13 cellular contexts compared by ENCODE assay signal in the genomic region with DNA sequence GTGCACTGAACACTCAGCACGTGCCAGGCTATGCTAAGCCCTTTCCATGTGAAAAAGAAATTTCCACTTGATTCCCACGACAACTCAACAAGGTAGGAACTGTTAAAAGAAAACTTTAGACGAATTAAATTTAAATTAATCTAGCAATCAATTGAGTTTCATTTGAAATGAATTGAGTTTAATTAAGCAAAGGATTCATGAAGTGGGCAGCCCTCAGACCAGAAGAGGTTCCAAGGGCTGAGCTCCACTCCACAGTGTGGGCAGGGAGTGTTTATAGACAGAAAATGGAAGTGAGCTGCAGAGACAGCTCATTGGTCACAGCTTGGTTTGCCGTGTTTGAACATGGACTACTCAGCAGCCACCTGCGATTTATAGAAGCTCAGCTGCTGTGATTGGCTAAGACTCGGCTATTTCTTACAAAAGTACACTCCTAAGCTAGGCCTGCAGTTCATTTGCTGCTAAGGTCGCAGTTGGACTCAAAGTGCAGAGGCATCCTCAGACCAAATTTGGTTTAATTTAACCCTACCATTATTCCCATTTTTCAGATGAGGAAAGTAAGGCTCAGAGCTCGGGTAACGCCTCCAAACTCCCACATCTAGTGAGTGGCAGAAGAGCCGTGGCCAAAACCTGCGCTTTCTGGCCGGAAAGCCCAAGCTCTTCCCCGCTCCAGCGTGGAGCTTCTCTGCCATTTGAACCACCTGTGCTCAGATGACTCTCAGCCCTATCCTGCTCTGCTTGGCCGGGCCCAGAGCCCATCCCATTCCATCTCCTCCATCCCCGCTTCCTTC. TPM values are rescaled to one million over a fixed set of nuclear protein-coding genes. Genes with fewer than 3 reads are reported as not detected.
DNase-seq lines count a peak whose midpoint lies in the region; ATAC-seq and TF ChIP-seq lines count a peak whose summit lies in the region.
"Had no signal": no experiment of that assay in that cellular context is flagged by ENCODE, and none has a peak within 500 bp of the region (broad histone marks: within the 10 kb centered on the region; RNA-seq: fewer than 3 reads in every experiment).

No MANE protein-coding gene starts in this region.

- peak overlapping the region; percentile 22 for H3K9ac ChIP-seq in mesenchymal stem cell (ENCODE audit: low read length)

- H3K27me3 ChIP-seq in breast epithelium (no peaks in the 10 kb centered on the region), mesenchymal stem cell (ENCODE audit: control insufficient read depth in 1 of 2, insufficient read depth in 1 of 2, low read length in 2 of 2) (no peaks in the 10 kb centered on the region)
- H3K27me3 ChIP-seq: tibial nerve had no signal

- H2AK5ac ChIP-seq in mesenchymal stem cell (ENCODE audit: low read length, severe bottlenecking): peak overlapping the region; percentile 10

- 96% methylated on average over 15 of the region's 16 CpGs for WGBS in mesenchymal stem cell
- WGBS in urinary bladder: 95% methylated on average over 16 of the region's 16 CpGs

- H2BK120ac ChIP-seq in mesenchymal stem cell (ENCODE audit: low read depth, low read length): no peak overlapping the region

- H3K9me3 Mint-ChIP-seq in MCF 10A (ENCODE audit: unreplicated experiment): no peaks in the 10 kb centered on the region
- no peaks in the 10 kb centered on the region for H3K9me3 Mint-ChIP-seq in activated T-helper 1 cell treated with anti-CD3 and anti-CD28 coated beads, Interleukin-12 subunit alpha, Interleukin-12 subunit beta, Interleukin-2, Interleukin-4 antibody, amounts not matched to agents 30 ng/mL and 10 ng/mL and 1 ng/mL, durations not matched to agents 14 hours and 24 hours and 36 hours
- H3K9me3 Mint-ChIP-seq: activated T-helper 17 cell treated with anti-CD3 and anti-CD28 coated beads, Interleukin-2, amount 50 U/mL, for 72 hours had no signal

- H3K4me3 ChIP-seq in breast epithelium (no peak overlapping the region), mesenchymal stem cell (ENCODE audit: insufficient read depth in 1 of 2, low read depth in 1 of 2, low read length in 2 of 2) (no peak overlapping the region), urinary bladder (ENCODE audit: low read depth, low read length) (no peak overlapping the region)
- H3K4me3 ChIP-seq: lung, spleen, tibial nerve had no signal

- no peak overlapping the region for H3K4me3 Mint-ChIP-seq in MCF 10A (ENCODE audit: unreplicated experiment)
- peak overlapping the region; percentile 15 for H3K4me3 Mint-ChIP-seq in activated T-helper 1 cell treated with anti-CD3 and anti-CD28 coated beads, Interleukin-12 subunit alpha, Interleukin-12 subunit beta, Interleukin-2, Interleukin-4 antibody, amounts not matched to agents 30 ng/mL and 10 ng/mL and 1 ng/mL, durations not matched to agents 14 hours and 24 hours and 36 hours
- H3K4me3 Mint-ChIP-seq: activated CD4-positive, alpha-beta T cell treated with anti-CD3 and anti-CD28 coated beads for 36 hours; activated T-helper 17 cell treated with anti-CD3 and anti-CD28 coated beads, Interleukin-2, amount 50 U/mL, for 72 hours had no signal

- H3K9me3 ChIP-seq in breast epithelium (no peaks in the 10 kb centered on the region), mesenchymal stem cell (ENCODE audit: control insufficient read depth, low read length) (no peaks in the 10 kb centered on the region)
- H3K9me3 ChIP-seq: spleen, tibial nerve had no signal

- no peaks in the 10 kb centered on the region for H3K79me1 ChIP-seq in mesenchymal stem cell (replicated peaks; ENCODE audit: low read length, poor library complexity, severe bottlenecking)

- H4K91ac ChIP-seq in mesenchymal stem cell (ENCODE audit: low read length): no peak overlapping the region

- no peak overlapping the region for H3K23ac ChIP-seq in mesenchymal stem cell (ENCODE audit: low read length in 2 of 2)

- peak overlapping the region in 1 of 2 experiments; percentile 89 for H3K14ac ChIP-seq in mesenchymal stem cell (ENCODE audit: low read length in 2 of 2)

- peaks cover 6% of the 10 kb centered on the region for H3K36me3 Mint-ChIP-seq in MCF 10A (ENCODE audit: insufficient read depth, unreplicated experiment)
- no peaks in the 10 kb centered on the region for H3K36me3 Mint-ChIP-seq in activated T-helper 1 cell treated with anti-CD3 and anti-CD28 coated beads, Interleukin-12 subunit alpha, Interleukin-12 subunit beta, Interleukin-2, Interleukin-4 antibody, amounts not matched to agents 30 ng/mL and 10 ng/mL and 1 ng/mL, durations not matched to agents 14 hours and 24 hours and 36 hours (ENCODE audit: low read depth)

- H3K27ac ChIP-seq in breast epithelium: peak overlapping the region; percentile 95 to 97
- peak overlapping the region; percentile 45 for H3K27ac ChIP-seq in mesenchymal stem cell (ENCODE audit: low read length, poor library complexity, severe bottlenecking)
- peak overlapping the region; percentile 48 for H3K27ac ChIP-seq in urinary bladder (ENCODE audit: low read depth)
- H3K27ac ChIP-seq: spleen had no signal

- no peaks in the 10 kb centered on the region for H3K27me3 Mint-ChIP-seq in MCF 10A (ENCODE audit: insufficient read depth, unreplicated experiment)
- peaks cover 3% of the 10 kb centered on the region for H3K27me3 Mint-ChIP-seq in activated T-helper 1 cell treated with anti-CD3 and anti-CD28 coated beads, Interleukin-12 subunit alpha, Interleukin-12 subunit beta, Interleukin-2, Interleukin-4 antibody, amounts not matched to agents 30 ng/mL and 10 ng/mL and 1 ng/mL, durations not matched to agents 14 hours and 24 hours and 36 hours (ENCODE audit: insufficient read depth)

- intact Hi-C loops in breast epithelium (cut with DNase I; ENCODE audit: low total_unique reads): no loop called here
- intact Hi-C loops in MCF 10A (cut with micrococcal nuclease): loop anchor here (5.0 kb wide), 1 partner anchor 102 kb away; no protein-coding TSS in a partner anchor
- intact Hi-C loops in activated T-helper 1 cell treated with anti-CD3 and anti-CD28 coated beads, Interleukin-12 subunit alpha, Interleukin-12 subunit beta, Interleukin-2, Interleukin-4 antibody, amounts not matched to agents 30 ng/mL and 10 ng/mL and 1 ng/mL, durations not matched to agents 14 hours and 24 hours and 36 hours (cut with micrococcal nuclease): loop anchor here (2.0 to 5.0 kb wide), 3 partner anchors 15 to 103 kb away; no protein-coding TSS in a partner anchor

- H3K4me2 ChIP-seq in mesenchymal stem cell (ENCODE audit: low read length, poor library complexity, severe bottlenecking): no peak overlapping the region

- POLR2A ChIA-PET in MCF 10A (lab: Yijun Ruan, JAX): interaction anchor here (0.6 to 7.4 kb wide), 18 partner anchors 10 to 262 kb away, joined by 3 to 88 read pairs (median 18); a partner anchor contains a TSS

- H3K27ac Mint-ChIP-seq in MCF 10A (ENCODE audit: low read depth, unreplicated experiment): no peak overlapping the region
- no peak overlapping the region for H3K27ac Mint-ChIP-seq in activated T-helper 1 cell treated with anti-CD3 and anti-CD28 coated beads, Interleukin-12 subunit alpha, Interleukin-12 subunit beta, Interleukin-2, Interleukin-4 antibody, amounts not matched to agents 30 ng/mL and 10 ng/mL and 1 ng/mL, durations not matched to agents 14 hours and 24 hours and 36 hours
- H3K27ac Mint-ChIP-seq: activated CD4-positive, alpha-beta T cell treated with anti-CD3 and anti-CD28 coated beads for 36 hours; activated T-helper 17 cell treated with anti-CD3 and anti-CD28 coated beads, Interleukin-2, amount 50 U/mL, for 72 hours had no signal

- peaks cover 10 to 46% of the 10 kb centered on the region in 2 donors for H3K4me1 ChIP-seq in breast epithelium
- H3K4me1 ChIP-seq in mesenchymal stem cell (ENCODE audit: control insufficient read depth, insufficient read depth, low read depth, low read length): peaks cover 79% of the 10 kb centered on the region
- no peaks in the 10 kb centered on the region for H3K4me1 ChIP-seq in urinary bladder (ENCODE audit: insufficient read depth)

- H4K8ac ChIP-seq in mesenchymal stem cell (ENCODE audit: low read length): peak overlapping the region; percentile 4

- no peak overlapping the region for H2AFZ ChIP-seq in mesenchymal stem cell (ENCODE audit: low read depth, low read length)

- CTCF ChIA-PET in MCF 10A (lab: Yijun Ruan, JAX): interaction anchor here (0.6 to 2.3 kb wide), 10 partner anchors 11 to 107 kb away, joined by 3 to 11 read pairs (median 3); no protein-coding TSS in a partner anchor

- no TSS peak for BruUV-seq in MCF 10A (replicated peaks; lab: Mats Ljungman, UMichigan)

- H3K4ac ChIP-seq in mesenchymal stem cell (ENCODE audit: low read depth in 1 of 2, low read length in 2 of 2): peak overlapping the region in 1 of 2 experiments; percentile 32

- no peak for TF ChIP-seq POLR2A in breast epithelium (IDR thresholded peaks at IDR 0.05)

- TF ChIP-seq CTCF in breast epithelium (IDR thresholded peaks at IDR 0.05) (no peak), MCF 10A (IDR thresholded peaks at IDR 0.05; ENCODE audit: unreplicated experiment) (no peak)

- H2BK5ac ChIP-seq in mesenchymal stem cell (ENCODE audit: low read depth, low read length, poor library complexity, severe bottlenecking): no peak overlapping the region

- no peak for DNase-seq in breast epithelium (ENCODE audit: low spot score in 2 of 2)
- DNase-seq in MCF 10A (ENCODE audit: unreplicated experiment): no peak
- no peak for DNase-seq in activated T-helper 1 cell treated with anti-CD3 and anti-CD28 coated beads, Interleukin-12 subunit alpha, Interleukin-12 subunit beta, Interleukin-2, Interleukin-4 antibody, amounts not matched to agents 30 ng/mL and 10 ng/mL and 1 ng/mL, durations not matched to agents 14 hours and 24 hours and 36 hours (ENCODE audit: low spot score)
- DNase-seq in mesenchymal stem cell: no peak
- DNase-seq in Ammon's horn (ENCODE audit: low spot score): no peak
- no peak for DNase-seq in stimulated activated CD4-positive, alpha-beta T cell treated with anti-CD3 and anti-CD28 coated beads, Interleukin-4, amount 100 ng/mL, for 4 hours

- H2BK12ac ChIP-seq in mesenchymal stem cell (ENCODE audit: low read length in 2 of 2): peak overlapping the region in 1 of 2 experiments; percentile 87

- no peak for ATAC-seq in HG03135 (IDR thresholded peaks at IDR 0.05; ENCODE audit: unreplicated experiment)

- peak overlapping the region; percentile 10 to 92 for H3K18ac ChIP-seq in mesenchymal stem cell (ENCODE audit: low read depth in 1 of 2, low read length in 2 of 2)

- no peak overlapping the region for H2BK15ac ChIP-seq in mesenchymal stem cell (ENCODE audit: low read depth, poor library complexity, severe bottlenecking)

- H3K36me3 ChIP-seq in breast epithelium (no peaks in the 10 kb centered on the region), mesenchymal stem cell (ENCODE audit: control insufficient read depth in 1 of 2, insufficient read depth in 2 of 2, low read depth in 1 of 2, low read length in 2 of 2) (no peaks in the 10 kb centered on the region), urinary bladder (ENCODE audit: insufficient read depth) (no peaks in the 10 kb centered on the region)
- H3K36me3 ChIP-seq: spleen, tibial nerve had no signal

- H3K4me1 Mint-ChIP-seq in MCF 10A (ENCODE audit: insufficient read depth, unreplicated experiment): peaks cover 37% of the 10 kb centered on the region
- H3K4me1 Mint-ChIP-seq in activated T-helper 1 cell treated with anti-CD3 and anti-CD28 coated beads, Interleukin-12 subunit alpha, Interleukin-12 subunit beta, Interleukin-2, Interleukin-4 antibody, amounts not matched to agents 30 ng/mL and 10 ng/mL and 1 ng/mL, durations not matched to agents 14 hours and 24 hours and 36 hours (ENCODE audit: low read depth): peaks cover 28% of the 10 kb centered on the region

RNA-seq across cellular contexts. Expression of a gene that starts 24.9 kb away (rescaled TPM):
- total RNA-seq in breast epithelium (10 to 100 TPM in 1 of 3 donors, 1 to 10 TPM in 1, not detected in 1; 3.6 to 13.5 TPM), MCF 10A (2022) (0.25 and 0.75 TPM in 2 replicates), urinary bladder (not detected)
- total RNA-seq in activated T-helper 1 cell treated with anti-CD3 and anti-CD28 coated beads, Interleukin-12 subunit alpha, Interleukin-12 subunit beta, Interleukin-2, Interleukin-4 antibody, amounts not matched to agents 30 ng/mL and 10 ng/mL and 1 ng/mL, durations not matched to agents 14 hours and 24 hours and 36 hours: not detected in 2 replicates
- polyA plus RNA-seq in mesenchymal stem cell (2013, experiment 1 of 2): not detected
- polyA plus RNA-seq in mesenchymal stem cell (2013, experiment 2 of 2): not detected
- not detected for polyA plus RNA-seq in urinary bladder
- total RNA-seq: activated CD4-positive, alpha-beta T cell treated with anti-CD3 and anti-CD28 coated beads for 36 hours; activated T-helper 17 cell treated with anti-CD3 and anti-CD28 coated beads, Interleukin-2, amount 50 U/mL, for 72 hours; spleen; tibial nerve had no signal

RNA-seq across cellular contexts. Expression of a gene that starts 50.3 kb away (rescaled TPM):
- total RNA-seq in breast epithelium (10 to 100 TPM in 2 of 3 donors, not detected in 1; 31.0 to 31.1 TPM), MCF 10A (2022) (not detected in 2 replicates), urinary bladder (not detected)
- not detected in 2 replicates for total RNA-seq in activated T-helper 1 cell treated with anti-CD3 and anti-CD28 coated beads, Interleukin-12 subunit alpha, Interleukin-12 subunit beta, Interleukin-2, Interleukin-4 antibody, amounts not matched to agents 30 ng/mL and 10 ng/mL and 1 ng/mL, durations not matched to agents 14 hours and 24 hours and 36 hours
- not detected for polyA plus RNA-seq in mesenchymal stem cell (2013, experiment 1 of 2)
- polyA plus RNA-seq in mesenchymal stem cell (2013, experiment 2 of 2): not detected
- not detected for polyA plus RNA-seq in urinary bladder
- total RNA-seq: activated CD4-positive, alpha-beta T cell treated with anti-CD3 and anti-CD28 coated beads for 36 hours; activated T-helper 17 cell treated with anti-CD3 and anti-CD28 coated beads, Interleukin-2, amount 50 U/mL, for 72 hours; lung; spleen; tibial nerve had no signal
- polyA plus RNA-seq: lung had no signal

Comparison
In these comparisons a context has a peak if more than half of its experiments do, and no peak if none do; other contexts are left out.
1. H3K27ac ChIP-seq: peak in every context shown above with its lines; median percentile 96 in breast epithelium; 48 in urinary bladder; 45 in mesenchymal stem cell.